In the genomic region with DNA sequence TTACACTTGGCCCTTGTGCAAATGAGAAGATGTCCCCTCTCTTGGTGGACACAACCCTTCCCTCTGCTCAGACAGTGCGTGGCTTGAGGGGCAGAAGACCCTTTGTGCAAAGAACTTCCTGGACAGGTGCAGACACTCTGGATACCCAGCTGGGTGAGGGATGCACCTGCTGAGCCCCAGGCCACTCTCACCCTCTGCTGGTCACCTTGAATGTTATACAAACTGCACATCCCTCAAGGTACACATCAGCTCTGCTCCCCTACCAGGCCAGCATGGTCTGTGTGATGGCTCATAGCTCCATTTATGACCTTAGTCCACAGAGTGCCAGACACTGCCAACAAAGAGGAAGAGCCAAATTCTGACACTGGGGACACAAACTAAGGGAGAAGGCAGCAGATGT, we compare ENCODE assay signal across 16 cellular contexts. TPM values are rescaled to one million over a fixed set of nuclear protein-coding genes. Genes with fewer than 3 reads are reported as not detected.
"Had no signal": no experiment of that assay in that cellular context is flagged by ENCODE, and none has a peak within 500 bp of the region (broad histone marks: within the 10 kb centered on the region; RNA-seq: fewer than 3 reads in every experiment).

No MANE protein-coding gene starts in this region.

- H3K4me3 ChIP-seq: suprapubic skin, upper lobe of right lung had no signal

- H3K9me3 ChIP-seq: upper lobe of right lung had no signal

- H3K27ac ChIP-seq: suprapubic skin, upper lobe of right lung had no signal

- DNase-seq: activated CD4-positive, alpha-beta T cell treated with anti-CD3 and anti-CD28 coated beads, Interleukin-2, amount 50 U/mL, for 4 hours; activated CD4-positive, CD25-positive, alpha-beta regulatory T cell treated with anti-CD3 and anti-CD28 coated beads, Interleukin-2, amount 50 U/mL, for 72 hours; activated gamma-delta T cell; activated naive CD8-positive, alpha-beta T cell treated with anti-CD3 and anti-CD28 coated beads for 36 hours; activated T-cell treated with anti-CD3 and anti-CD28 coated beads, Interleukin-2, amount 50 U/mL, for 4 hours; cerebellar nuclear complex; erythroblast; nephron progenitor cell; stimulated activated CD4-positive, alpha-beta T cell treated with anti-CD3 and anti-CD28 coated beads, Interleukin-2, amount 100 ng/mL, for 48 hours; stimulated activated naive CD8-positive, alpha-beta T cell treated with anti-CD3 and anti-CD28 coated beads, Interleukin-15, Interleukin-2, amounts not matched to agents 100 U/mL and 50 U/mL, for 24 hours; upper lobe of right lung had no signal

- H3K4me1 ChIP-seq: upper lobe of right lung had no signal

- H3K36me3 ChIP-seq: suprapubic skin, upper lobe of right lung had no signal

- H3K27ac Mint-ChIP-seq: activated naive CD8-positive, alpha-beta T cell treated with anti-CD3 and anti-CD28 coated beads for 36 hours; dendritic cell treated with granulocyte-macrophage colony-stimulating factor and Interleukin-4, amounts not matched to agents 40 ng/mL and 50 ng/mL, for 4 days; nephron progenitor cell had no signal

- H3K4me3 Mint-ChIP-seq: activated naive CD8-positive, alpha-beta T cell treated with anti-CD3 and anti-CD28 coated beads for 36 hours; activated T-cell treated with anti-CD3 and anti-CD28 coated beads, Interleukin-2, amount 50 U/mL, for 4 hours; dendritic cell treated with granulocyte-macrophage colony-stimulating factor and Interleukin-4, amounts not matched to agents 40 ng/mL and 50 ng/mL, for 4 days; nephron progenitor cell had no signal

- H3K36me3 Mint-ChIP-seq: activated naive CD8-positive, alpha-beta T cell treated with anti-CD3 and anti-CD28 coated beads for 36 hours had no signal

- ATAC-seq: activated T-cell treated with anti-CD3 and anti-CD28 coated beads, Interleukin-2, amount 50 U/mL, for 4 hours; stimulated activated naive CD8-positive, alpha-beta T cell treated with anti-CD3 and anti-CD28 coated beads, Interleukin-15, Interleukin-2, amounts not matched to agents 100 U/mL and 50 U/mL, for 24 hours; upper lobe of right lung had no signal

RNA-seq across cellular contexts. Expression of gene DIRAS2, which starts 3.1 kb away (rescaled TPM):
- total RNA-seq: activated naive CD8-positive, alpha-beta T cell treated with anti-CD3 and anti-CD28 coated beads for 36 hours; mesenteric fat pad; osteoblast; pulmonary artery endothelial cell; upper lobe of right lung had no signal
